ENCODE assay signal across 8 cellular contexts in the genomic region with DNA sequence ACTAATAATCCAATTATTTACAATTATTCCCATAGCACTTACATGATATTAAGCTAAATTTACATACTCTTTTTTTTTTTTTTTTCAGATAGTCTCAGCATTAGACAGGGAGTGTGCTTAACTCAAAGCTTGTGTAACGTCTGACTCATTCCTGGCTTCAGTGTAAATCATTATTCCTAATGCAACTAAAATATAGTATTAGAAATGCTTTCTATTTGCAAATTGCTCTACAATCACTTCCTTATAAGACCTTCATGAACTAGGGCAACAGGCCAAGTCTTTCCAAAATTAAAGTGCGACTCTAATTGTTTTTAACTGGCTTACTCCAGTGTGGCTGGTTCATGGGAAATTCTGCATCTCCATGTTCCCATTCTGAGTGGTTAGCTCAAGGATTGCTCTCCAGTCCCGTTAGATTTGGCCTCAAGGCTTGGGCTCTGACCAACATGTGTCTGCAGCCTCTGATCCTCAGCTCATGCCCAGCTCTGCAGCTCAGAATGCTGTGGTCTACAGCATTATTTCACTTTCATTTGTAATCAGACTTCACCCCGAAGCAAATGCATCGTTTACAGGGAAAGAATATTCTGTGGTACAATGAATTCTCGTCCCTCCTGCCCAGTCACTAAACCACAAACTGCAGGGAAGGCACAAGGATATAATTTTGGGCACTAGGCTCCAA.
DNase-seq lines count a peak whose midpoint lies in the region; ATAC-seq and TF ChIP-seq lines count a peak whose summit lies in the region.

No MANE protein-coding gene starts in this region.

- peak overlapping the region; percentile 72 for H3K27ac ChIP-seq in AG04450 (ENCODE audit: low read depth, low read length)

- no peaks in the 10 kb centered on the region for H3K27me3 Mint-ChIP-seq in WTC11 (ENCODE audit: low read depth)

- no peak for DNase-seq in AG04450 (ENCODE audit: low read depth, low spot score)
- peak; percentile 84 for DNase-seq in fibroblast of gingiva (ENCODE audit: low read depth)
- no peak for DNase-seq in NCI-H526 treated with DMSO at 0.1 percent for 48 hours (lab: John Stamatoyannopoulos, UW)
- DNase-seq in NCI-H524 treated with DMSO at 0.1 percent for 48 hours (lab: John Stamatoyannopoulos, UW), result no peak
- no peak for DNase-seq in ecto neural progenitor cell (ENCODE audit: low spot score)
- DNase-seq in WTC11 (ENCODE audit: low spot score), result no peak

- POLR2A ChIA-PET in AG04450 (lab: Yijun Ruan, JAX), result interaction anchor here (0.6 to 1.1 kb wide), 3 partner anchors 13 to 1168 kb away, joined by 3 to 5 read pairs (median 3); no protein-coding TSS in a partner anchor
- POLR2A ChIA-PET in WTC11 (lab: Charles Lee), result interaction anchor here (0.6 to 0.7 kb wide), 2 partner anchors 194 to 1922 kb away, joined by 3 to 6 read pairs; no protein-coding TSS in a partner anchor

- ATAC-seq in GM19467 (IDR thresholded peaks at IDR 0.05; ENCODE audit: unreplicated experiment), result peak; percentile 90
- peak; percentile 77 for ATAC-seq in HG03469 (IDR thresholded peaks at IDR 0.05; ENCODE audit: unreplicated experiment)
- ATAC-seq in WTC11, result no peak

- H3K27me3 ChIP-seq in AG04450 (ENCODE audit: control insufficient read depth, insufficient read depth, low read length), result no peaks in the 10 kb centered on the region

- H3K4me3 Mint-ChIP-seq in WTC11, result no peak overlapping the region

- H3K27ac Mint-ChIP-seq in WTC11, result no peak overlapping the region

- no peaks in the 10 kb centered on the region for H3K4me1 Mint-ChIP-seq in WTC11

- TF ChIP-seq CTCF in AG04450 (IDR thresholded peaks at IDR 0.05; ENCODE audit: low read depth, low read length) (no peak), WTC11 (IDR thresholded peaks at IDR 0.05) (no peak)

- H3K36me3 Mint-ChIP-seq in WTC11, result no peaks in the 10 kb centered on the region

- peak overlapping the region; percentile 45 for H3K4me3 ChIP-seq in AG04450 (ENCODE audit: low read depth, low read length)

- peaks cover 5% of the 10 kb centered on the region; the same call in 1 of the 2 replicates for H3K9me3 Mint-ChIP-seq in WTC11

- no peaks in the 10 kb centered on the region for H3K9me3 ChIP-seq in AG04450 (ENCODE audit: control insufficient read depth, insufficient read depth, low read length)

- CTCF ChIA-PET in AG04450 (lab: Charles Lee), result interaction anchor here (0.6 to 1.0 kb wide), 2 partner anchors 184 to 856 kb away, joined by 3 to 5 read pairs; no protein-coding TSS in a partner anchor
- CTCF ChIA-PET in WTC11 (lab: Charles Lee), result interaction anchor here (1.0 kb wide), 1 partner anchor 34 kb away, joined by 5 read pairs; no protein-coding TSS in a partner anchor

TF ChIP-seq in WTC11, 78 proteins besides CTCF, POLR2A, EP300 and RAD21:
- no peak for TF ChIP-seq FOXK1 (CRISPR knock-in tag; IDR thresholded peaks at IDR 0.05)
- no peak for TF ChIP-seq MYBL2 (CRISPR knock-in tag; IDR thresholded peaks at IDR 0.05)
- TF ChIP-seq OVOL2 (CRISPR knock-in tag; IDR thresholded peaks at IDR 0.05; ENCODE audit: borderline replicate concordance), result no peak
